Comparison of ENCODE assay signal across 29 cellular contexts in genomic region chr12:110927545-110927944, GRCh38. TPM values are rescaled to one million over a fixed set of nuclear protein-coding genes. Genes with fewer than 3 reads are reported as not detected.
"Had no signal": no experiment of that assay in that cellular context is flagged by ENCODE, and none has a peak within 500 bp of the region (broad histone marks: within the 10 kb centered on the region; RNA-seq: fewer than 3 reads in every experiment).

No MANE protein-coding gene starts in this region.

- H3K9me3 ChIP-seq: breast epithelium, gastroesophageal sphincter, lower lobe of right lung, mucosa of descending colon, pancreas, right atrium auricular region, spleen, suprapubic skin, tibial artery had no signal

- H3K4me1 ChIP-seq: breast epithelium, gastroesophageal sphincter, lower lobe of right lung, pancreas, right atrium auricular region, spleen, suprapubic skin, tibial artery had no signal

- DNase-seq: activated CD4-positive, alpha-beta T cell treated with anti-CD3 and anti-CD28 coated beads for 1 hour; activated CD4-positive, alpha-beta T cell treated with anti-CD3 and anti-CD28 coated beads, Interleukin-2, amount 50 U/mL, for 1 hour; activated CD8-positive, alpha-beta T cell treated with anti-CD3 and anti-CD28 coated beads for 36 hours; activated naive CD4-positive, alpha-beta T cell; activated T-cell treated with anti-CD3 and anti-CD28 coated beads, Interleukin-2, amount 50 U/mL, for 4 hours; effector memory CD4-positive, alpha-beta T cell; erythroblast; hypothalamus; immature natural killer cell; kidney; lower lobe of right lung; mesendoderm; mucosa of descending colon; pancreas; spleen; stimulated activated naive CD4-positive, alpha-beta T cell; T-helper 17 cell had no signal

- H3K36me3 Mint-ChIP-seq: activated naive CD4-positive, alpha-beta T cell treated with anti-CD3 and anti-CD28 coated beads, Interleukin-2, amount 50 U/mL, for 72 hours; immature natural killer cell; WTC11 had no signal

- H3K27ac Mint-ChIP-seq: activated CD8-positive, alpha-beta T cell treated with anti-CD3 and anti-CD28 coated beads for 36 hours; activated naive CD4-positive, alpha-beta T cell treated with anti-CD3 and anti-CD28 coated beads, Interleukin-2, amount 50 U/mL, for 72 hours; immature natural killer cell; T-helper 17 cell; WTC11 had no signal

- H3K4me1 Mint-ChIP-seq: immature natural killer cell had no signal

- ATAC-seq: activated CD8-positive, alpha-beta T cell treated with anti-CD3 and anti-CD28 coated beads for 36 hours; activated naive CD4-positive, alpha-beta T cell treated with anti-CD3 and anti-CD28 coated beads, Interleukin-2, amount 50 U/mL, for 72 hours; activated T-cell treated with anti-CD3 and anti-CD28 coated beads, Interleukin-2, amount 50 U/mL, for 4 hours; gastroesophageal sphincter; lower lobe of right lung; mucosa of descending colon; pancreas; SK-N-SH treated with all-trans-retinoic acid at 6 μM for 48 hours; T-helper 17 cell; WTC11 had no signal

- H3K4me3 ChIP-seq: breast epithelium, coronary artery, dorsolateral prefrontal cortex, gastroesophageal sphincter, lower lobe of right lung, mucosa of descending colon, pancreas, right atrium auricular region, spleen, suprapubic skin, tibial artery had no signal

- H3K9me3 Mint-ChIP-seq: activated CD8-positive, alpha-beta T cell treated with anti-CD3 and anti-CD28 coated beads for 36 hours; activated naive CD4-positive, alpha-beta T cell treated with anti-CD3 and anti-CD28 coated beads, Interleukin-2, amount 50 U/mL, for 72 hours; activated T-cell treated with anti-CD3 and anti-CD28 coated beads, Interleukin-2, amount 50 U/mL, for 4 hours; immature natural killer cell; WTC11 had no signal

- H3K36me3 ChIP-seq: breast epithelium, gastroesophageal sphincter, lower lobe of right lung, pancreas, right atrium auricular region, spleen, suprapubic skin, tibial artery had no signal

- H3K27ac ChIP-seq: breast epithelium, coronary artery, dorsolateral prefrontal cortex, gastroesophageal sphincter, lower lobe of right lung, pancreas, right atrium auricular region, spleen, suprapubic skin, tibial artery had no signal

- H3K27me3 ChIP-seq: pancreas, right atrium auricular region had no signal

- H3K4me3 Mint-ChIP-seq: activated CD8-positive, alpha-beta T cell treated with anti-CD3 and anti-CD28 coated beads for 36 hours; activated T-cell treated with anti-CD3 and anti-CD28 coated beads, Interleukin-2, amount 50 U/mL, for 4 hours; immature natural killer cell; T-helper 17 cell; WTC11 had no signal

RNA-seq across cellular contexts. Expression of gene MYL2, which starts 7.2 kb away (rescaled TPM):
- total RNA-seq: activated CD8-positive, alpha-beta T cell treated with anti-CD3 and anti-CD28 coated beads for 36 hours; activated naive CD4-positive, alpha-beta T cell treated with anti-CD3 and anti-CD28 coated beads, Interleukin-2, amount 50 U/mL, for 72 hours; activated T-cell treated with anti-CD3 and anti-CD28 coated beads, Interleukin-2, amount 50 U/mL, for 4 hours; breast epithelium; gastroesophageal sphincter; kidney; lower lobe of right lung; pulmonary artery endothelial cell; spleen; suprapubic skin; T-helper 17 cell; WTC11 had no signal
- polyA plus RNA-seq: immature natural killer cell, neural cell had no signal
